ENCODE assay signal across 8 cellular contexts in genomic region chr3:127590282-127590592, GRCh38.
A peak's percentile ranks its signal among the peaks of the same experiment; 100 is the strongest.
DNase-seq lines count a peak whose midpoint lies in the region; ATAC-seq and TF ChIP-seq lines count a peak whose summit lies in the region.

No MANE protein-coding gene starts in this region.

- H4K20me1 ChIP-seq in DOHH2 (ENCODE audit: control insufficient read depth, insufficient read depth, low read depth, low read length), result no peaks in the 10 kb centered on the region; the same call in 1 of the 2 replicates

- peaks cover 32% of the 10 kb centered on the region for H3K36me3 ChIP-seq in DOHH2 (ENCODE audit: control insufficient read depth, low read length)
- no peaks in the 10 kb centered on the region for H3K36me3 ChIP-seq in iPS DF 6.9 (ENCODE audit: control insufficient read depth, insufficient read depth, low read length)

- no peaks in the 10 kb centered on the region for H3K9me3 ChIP-seq in DOHH2 (ENCODE audit: control insufficient read depth, insufficient read depth, low read length)
- H3K9me3 ChIP-seq in iPS DF 6.9 (ENCODE audit: control insufficient read depth, insufficient read depth, low read length), result no peaks in the 10 kb centered on the region

- H3K4me3 Mint-ChIP-seq in activated naive CD4-positive, alpha-beta T cell treated with anti-CD3 and anti-CD28 coated beads, Interleukin-2, amount 10 ng/mL, durations not matched to agents 7 days and 5 days, result peak overlapping the region; percentile 91

- H3K27me3 ChIP-seq in DOHH2 (ENCODE audit: control insufficient read depth, low read length) (no peaks in the 10 kb centered on the region), iPS DF 6.9 (ENCODE audit: control insufficient read depth, insufficient read depth, low read length) (no peaks in the 10 kb centered on the region)

- H3K4me1 Mint-ChIP-seq in activated naive CD4-positive, alpha-beta T cell treated with anti-CD3 and anti-CD28 coated beads, Interleukin-2, amount 10 ng/mL, durations not matched to agents 7 days and 5 days, result peaks cover 31% of the 10 kb centered on the region

- TF ChIP-seq CTCF in DOHH2 (IDR thresholded peaks at IDR 0.05; ENCODE audit: low read depth, low read length, poor library complexity, severe bottlenecking) (no peak), GM20000 (IDR thresholded peaks at IDR 0.05; ENCODE audit: extremely low read depth, missing control alignments) (no peak)

- CTCF ChIA-PET in activated naive CD4-positive, alpha-beta T cell treated with anti-CD3 and anti-CD28 coated beads, Interleukin-2, amount 10 ng/mL, durations not matched to agents 7 days and 5 days (lab: Charles Lee), result interaction anchor here (0.5 to 3.6 kb wide), 3 partner anchors 11 to 430 kb away, joined by 3 to 16 read pairs (median 3); no protein-coding TSS in a partner anchor

- peaks cover 44% of the 10 kb centered on the region for H3K4me1 ChIP-seq in DOHH2 (ENCODE audit: control insufficient read depth, low read length)
- peaks cover 1% of the 10 kb centered on the region; the same call in 1 of the 2 replicates for H3K4me1 ChIP-seq in iPS DF 6.9 (ENCODE audit: control insufficient read depth, insufficient read depth, low read length)

- H3K27me3 Mint-ChIP-seq in activated naive CD4-positive, alpha-beta T cell treated with anti-CD3 and anti-CD28 coated beads, Interleukin-2, amount 10 ng/mL, durations not matched to agents 7 days and 5 days, result no peaks in the 10 kb centered on the region

- H3K4me3 ChIP-seq in DOHH2 (ENCODE audit: low read length), result peak overlapping the region; percentile 77
- H3K4me3 ChIP-seq in iPS DF 6.9 (ENCODE audit: low read length), result peak overlapping the region; percentile 81

- H3K27ac ChIP-seq in DOHH2 (ENCODE audit: low read depth, low read length), result peak overlapping the region; percentile 71
- no peak overlapping the region for H3K27ac ChIP-seq in iPS DF 6.9 (ENCODE audit: low read length)

- peak; percentile 80 for DNase-seq in GM20000 (ENCODE audit: low spot score)
- peak; percentile 59 for DNase-seq in activated naive CD4-positive, alpha-beta T cell treated with anti-CD3 and anti-CD28 coated beads, Interleukin-2, amount 10 ng/mL, durations not matched to agents 7 days and 5 days
- no peak for DNase-seq in iPS DF 6.9 (ENCODE audit: low read depth, low spot score)
- DNase-seq in smooth muscle cell of the brain vasculature (ENCODE audit: low read depth, low spot score), result peak; percentile 15
- DNase-seq in iPS-NIHi7 (ENCODE audit: extremely low spot score), result no peak
- DNase-seq in 8988T, result no peak

- peaks cover 2% of the 10 kb centered on the region for H3K36me3 Mint-ChIP-seq in activated naive CD4-positive, alpha-beta T cell treated with anti-CD3 and anti-CD28 coated beads, Interleukin-2, amount 10 ng/mL, durations not matched to agents 7 days and 5 days

- H3K9me2 ChIP-seq in DOHH2 (replicated peaks; ENCODE audit: control insufficient read depth, low read length), result no peaks in the 10 kb centered on the region

- H3F3A ChIP-seq in DOHH2 (ENCODE audit: control insufficient read depth, insufficient read depth), result peaks cover 13% of the 10 kb centered on the region; the same call in 1 of the 2 replicates

- ATAC-seq in HG03521 (IDR thresholded peaks at IDR 0.05; ENCODE audit: unreplicated experiment), result peak; percentile 37

- WGBS in iPS DF 6.9 (ENCODE audit: insufficient coverage, insufficient read length), result no CpG with 5 or more reads among the region's 41 CpGs

- H3K27ac Mint-ChIP-seq in activated naive CD4-positive, alpha-beta T cell treated with anti-CD3 and anti-CD28 coated beads, Interleukin-2, amount 10 ng/mL, durations not matched to agents 7 days and 5 days, result peak overlapping the region; percentile 97

- H3K9me3 Mint-ChIP-seq in activated naive CD4-positive, alpha-beta T cell treated with anti-CD3 and anti-CD28 coated beads, Interleukin-2, amount 10 ng/mL, durations not matched to agents 7 days and 5 days, result no peaks in the 10 kb centered on the region

- H3K79me2 ChIP-seq in DOHH2 (ENCODE audit: control insufficient read depth, low read length), result peaks cover 77% of the 10 kb centered on the region

- H3K4me2 ChIP-seq in DOHH2 (ENCODE audit: low read length), result peak overlapping the region; percentile 81

Comparison
In these comparisons a context has a peak if more than half of its experiments do, and no peak if none do; other contexts are left out.
1. DNase-seq: peak in GM20000 (single experiment), activated naive CD4-positive, alpha-beta T cell treated with anti-CD3 and anti-CD28 coated beads, Interleukin-2, amount 10 ng/mL, durations not matched to agents 7 days and 5 days (single experiment) and smooth muscle cell of the brain vasculature (single experiment); none in iPS DF 6.9 (single experiment), iPS-NIHi7 (single experiment) and 8988T (single experiment).